1 cellular context compared by ENCODE assay signal in genomic region chr10:17808971-17809841, GRCh38.
TF ChIP-seq lines count a peak whose summit lies in the region.

Gene MRC1 (plus strand): TSS chr10:17809348. CDS start chr10:17809466, 118 bp downstream.

TF ChIP-seq in H1, 55 proteins besides CTCF, POLR2A, EP300 and RAD21 (continued from another document):
- no peak for TF ChIP-seq CEBPB (IDR thresholded peaks at IDR 0.05; ENCODE audit: low read depth, low read length)
- no peak for TF ChIP-seq EZH2 (IDR thresholded peaks at IDR 0.05; ENCODE audit: low read depth, low read length, severe bottlenecking)
- TF ChIP-seq USF2 (IDR thresholded peaks at IDR 0.05; ENCODE audit: low read length): no peak
- TF ChIP-seq BCL11A (IDR thresholded peaks at IDR 0.05; ENCODE audit: low read depth in 2 of 2, low read length in 2 of 2): no peak
- no peak for TF ChIP-seq CHD2 (IDR thresholded peaks at IDR 0.05; ENCODE audit: low read length)
- no peak for TF ChIP-seq KDM4A (IDR thresholded peaks at IDR 0.05; ENCODE audit: low read depth, low read length, severe bottlenecking)
- TF ChIP-seq CHD7 (IDR thresholded peaks at IDR 0.05; ENCODE audit: insufficient replicate concordance, low read length): no peak
- TF ChIP-seq JUND (IDR thresholded peaks at IDR 0.05; ENCODE audit: low read length): no peak
- no peak for TF ChIP-seq FOSL1 (IDR thresholded peaks at IDR 0.05; ENCODE audit: insufficient read depth, low read depth, low read length)
- TF ChIP-seq TBP (IDR thresholded peaks at IDR 0.05; ENCODE audit: low read depth, low read length): no peak
TF ChIP-seq in H1: peak in this region for 0.
